ENCODE assay signal across 10 cellular contexts in genomic region chr22:44309137-44309536, GRCh38. TPM values are rescaled to one million over a fixed set of nuclear protein-coding genes. Genes with fewer than 3 reads are reported as not detected.
DNase-seq lines count a peak whose midpoint lies in the region; ATAC-seq and TF ChIP-seq lines count a peak whose summit lies in the region.
"Had no signal": no experiment of that assay in that cellular context is flagged by ENCODE, and none has a peak within 500 bp of the region (broad histone marks: within the 10 kb centered on the region; RNA-seq: fewer than 3 reads in every experiment).

No MANE protein-coding gene starts in this region.

- H3K4me3 ChIP-seq in neural progenitor cell, result no peak overlapping the region
- H3K4me3 ChIP-seq: K562 had no signal

- H3K4me1 Mint-ChIP-seq in neural progenitor cell, result peaks cover 17% of the 10 kb centered on the region

- peaks cover 16% of the 10 kb centered on the region for H3K27me3 Mint-ChIP-seq in neural progenitor cell (ENCODE audit: insufficient read depth, low read depth)

- H3K9ac ChIP-seq in neural progenitor cell, result no peak overlapping the region

- H3K27ac Mint-ChIP-seq in neural progenitor cell, result no peak overlapping the region

- no peaks in the 10 kb centered on the region for H3K9me3 ChIP-seq in neural progenitor cell (ENCODE audit: low read depth)

- H3K9me3 Mint-ChIP-seq in neural progenitor cell, result no peaks in the 10 kb centered on the region

- no peak for TF ChIP-seq CTCF in neural progenitor cell (IDR thresholded peaks at IDR 0.05)

- H2AFZ ChIP-seq in neural progenitor cell (replicated peaks), result no peak overlapping the region

- H4K20me1 ChIP-seq in neural progenitor cell (ENCODE audit: low read depth), result no peaks in the 10 kb centered on the region

- no peaks in the 10 kb centered on the region for H3F3A ChIP-seq in neural progenitor cell (ENCODE audit: low read depth)

- no peak overlapping the region for H3K4me2 ChIP-seq in neural progenitor cell

- no peak overlapping the region for H3K4me3 Mint-ChIP-seq in neural progenitor cell

- H3K27me3 ChIP-seq in neural progenitor cell, result no peaks in the 10 kb centered on the region

- no peak overlapping the region for H3K27ac ChIP-seq in neural progenitor cell

- H3K4me1 ChIP-seq in neural progenitor cell, result peaks cover 9% of the 10 kb centered on the region

- ATAC-seq in HG03025 (IDR thresholded peaks at IDR 0.05; ENCODE audit: low FRiP score, unreplicated experiment) (no peak), GM18502 (IDR thresholded peaks at IDR 0.05; ENCODE audit: poor library complexity, unreplicated experiment) (no peak)
- ATAC-seq: K562 had no signal

- H3K36me3 Mint-ChIP-seq in neural progenitor cell, result no peaks in the 10 kb centered on the region

- H3K36me3 ChIP-seq in neural progenitor cell, result no peaks in the 10 kb centered on the region

- H3K79me2 ChIP-seq in neural progenitor cell (ENCODE audit: low read depth), result no peaks in the 10 kb centered on the region

- peak; percentile 97 for DNase-seq in EL
- DNase-seq in NOMO-1 treated with dmso at 0.1 percent for 144 hours (lab: John Stamatoyannopoulos, UW; ENCODE audit: unreplicated experiment), result peak; percentile 6
- peak; percentile 89 for DNase-seq in fibroblast of gingiva (ENCODE audit: low read depth)
- DNase-seq in pulmonary artery endothelial cell (ENCODE audit: low read depth, low spot score), result peak; percentile 41
- no peak for DNase-seq in neural progenitor cell (ENCODE audit: low spot score)
- DNase-seq in stimulated activated naive CD4-positive, alpha-beta T cell (lab: John Stamatoyannopoulos, UW), result no peak

RNA-seq across cellular contexts. Expression of gene SHISAL1, which starts 3.6 kb away (rescaled TPM):
- total RNA-seq in pulmonary artery endothelial cell (under 0.01 TPM in 1 of 2 replicates, not detected in the other), neural progenitor cell (ENCODE audit: low replicate concordance) (4.4 and 5.7 TPM in 2 replicates)
- total RNA-seq: activated CD8-positive, alpha-beta memory T cell treated with anti-CD3 and anti-CD28 coated beads for 36 hours; K562 had no signal

Comparison
In these comparisons a context has a peak if more than half of its experiments do, and no peak if none do; other contexts are left out.
1. DNase-seq: peak in EL (single experiment), NOMO-1 treated with dmso at 0.1 percent for 144 hours (single experiment), fibroblast of gingiva (single experiment) and pulmonary artery endothelial cell (single experiment); none in neural progenitor cell (single experiment) and stimulated activated naive CD4-positive, alpha-beta T cell (0 of 6).